Comparison of ENCODE assay signal across 8 cellular contexts in genomic region chr2:201860541-201861154, GRCh38. TPM values are rescaled to one million over a fixed set of nuclear protein-coding genes. Genes with fewer than 3 reads are reported as not detected.
A peak's percentile ranks its signal among the peaks of the same experiment; 100 is the strongest.
DNase-seq lines count a peak whose midpoint lies in the region; ATAC-seq and TF ChIP-seq lines count a peak whose summit lies in the region.

No MANE protein-coding gene starts in this region.

- H3K27ac ChIP-seq in SK-N-SH (ENCODE audit: low read depth in 2 of 2, low read length in 1 of 2) (peak overlapping the region; percentile 41 to 53), brain microvascular endothelial cell (no peak overlapping the region)

- ATAC-seq in GM21786 (IDR thresholded peaks at IDR 0.05; ENCODE audit: unreplicated experiment) (peak; percentile 86), HG02610 (IDR thresholded peaks at IDR 0.05; ENCODE audit: unreplicated experiment) (no peak)

- peak; percentile 99 for TF ChIP-seq RAD21 in SK-N-SH (IDR thresholded peaks at IDR 0.05; ENCODE audit: low read length)

- TF ChIP-seq CTCF in SK-N-SH (IDR thresholded peaks at IDR 0.05): peak; percentile 81
- TF ChIP-seq CTCF in brain microvascular endothelial cell (IDR thresholded peaks at IDR 0.05; ENCODE audit: low read depth, low read length, missing control alignments): peak; percentile 86

- in situ Hi-C loops in G401 (cut with HindIII; ENCODE audit: low sequenced_read_pairs) (no loop called here), brain microvascular endothelial cell (cut with HindIII; ENCODE audit: low pct_ligation_motif_present, low sequenced_read_pairs) (no loop called here)

- H3K4me3 ChIP-seq in SK-N-SH (ENCODE audit: low read depth in 2 of 2, low read length in 1 of 2) (no peak overlapping the region; a peak in 1 of 4 replicates), brain microvascular endothelial cell (ENCODE audit: low read depth, low read length) (no peak overlapping the region)

- H3K36me3 ChIP-seq in SK-N-SH (replicated peaks in 1 of 2; ENCODE audit: control insufficient read depth in 1 of 2, insufficient read depth in 2 of 2, low read length in 1 of 2): no peaks in the 10 kb centered on the region
- no peaks in the 10 kb centered on the region for H3K36me3 ChIP-seq in brain microvascular endothelial cell (replicated peaks)

- WGBS in SK-N-SH (ENCODE audit: low lambda C conversion rate): 15% methylated on average over 8 of the region's 8 CpGs

- peaks cover 7% of the 10 kb centered on the region; the same call in 1 of the 2 replicates for H3K79me2 ChIP-seq in SK-N-SH (ENCODE audit: insufficient read depth)

- no peaks in the 10 kb centered on the region for H3K9me3 ChIP-seq in SK-N-SH

- DNase-seq in G401 (ENCODE audit: low spot score) (peak; percentile 94), NAMALWA (ENCODE audit: low spot score) (peak; percentile 81), SK-N-SH (peak; percentile 79), brain microvascular endothelial cell (peak; percentile 84), iPS-NIHi7 (ENCODE audit: extremely low spot score) (peak; percentile 81)
- peak; percentile 42 for DNase-seq in stimulated activated CD4-positive, alpha-beta T cell treated with anti-CD3 and anti-CD28 coated beads, Interleukin-15, amount 100 ng/mL, for 24 hours

- peak overlapping the region; percentile 63 for H2AFZ ChIP-seq in SK-N-SH (ENCODE audit: low read depth)

- H3K9me2 ChIP-seq in SK-N-SH: no peaks in the 10 kb centered on the region

- no peak for TF ChIP-seq EP300 in SK-N-SH (IDR thresholded peaks at IDR 0.05; ENCODE audit: borderline replicate concordance in 1 of 2, low read depth in 1 of 2, low read length in 1 of 2)

- no peaks in the 10 kb centered on the region for H4K20me1 ChIP-seq in SK-N-SH (ENCODE audit: insufficient read depth)

- H3K27me3 ChIP-seq in SK-N-SH (ENCODE audit: insufficient read depth): no peaks in the 10 kb centered on the region
- H3K27me3 ChIP-seq in brain microvascular endothelial cell (replicated peaks): no peaks in the 10 kb centered on the region

- H3K9ac ChIP-seq in SK-N-SH: no peak overlapping the region

- peaks cover 3 to 20% of the 10 kb centered on the region in 2 experiments for H3K4me1 ChIP-seq in SK-N-SH (ENCODE audit: control insufficient read depth in 1 of 2, insufficient read depth in 2 of 2, low read depth in 1 of 2, low read length in 1 of 2)

- peak overlapping the region; percentile 9 for H3K4me2 ChIP-seq in SK-N-SH

- POLR2A ChIA-PET in SK-N-SH (lab: Yijun Ruan, JAX): interaction anchor here (0.7 kb wide), 1 partner anchor 298 kb away, joined by 3 read pairs; no protein-coding TSS in a partner anchor

- CTCF ChIA-PET in SK-N-SH (lab: Yijun Ruan, JAX): interaction anchor here (0.6 to 5.8 kb wide), 71 partner anchors 10 to 628 kb away, joined by 3 to 76 read pairs (median 5); partner anchors contain the start of genes ALS2 and CDK15

- peaks cover 11% of the 10 kb centered on the region for H3F3A ChIP-seq in SK-N-SH (replicated peaks; ENCODE audit: insufficient read depth)

TF ChIP-seq in SK-N-SH, 30 proteins besides CTCF, POLR2A, EP300 and RAD21:
- peak; percentile 42 for TF ChIP-seq GATA2 (CRISPR knock-in tag; IDR thresholded peaks at IDR 0.05)
- 0 out of 2 replicates have a peak, but pooled peaks have one; percentile 31 for TF ChIP-seq RCOR1 (IDR thresholded peaks at IDR 0.05; ENCODE audit: low read length)
- no peak for TF ChIP-seq MEF2A (IDR thresholded peaks at IDR 0.05; ENCODE audit: borderline replicate concordance, low read depth)
- TF ChIP-seq SMC3 (IDR thresholded peaks at IDR 0.05; ENCODE audit: low read depth, low read length): peak; percentile 99
- TF ChIP-seq NRF1 (IDR thresholded peaks at IDR 0.05; ENCODE audit: low read depth, low read length): 0 out of 2 replicates have a peak, but pooled peaks have one; percentile 14
- TF ChIP-seq TAF1 (IDR thresholded peaks at IDR 0.05; ENCODE audit: borderline replicate concordance, low read depth, low read length): peak; percentile 43; the same call in 1 of the 2 replicates
- no peak for TF ChIP-seq REST (IDR thresholded peaks at IDR 0.05; ENCODE audit: low read depth, low read length)
- TF ChIP-seq TCF12 (IDR thresholded peaks at IDR 0.05): peak; percentile 25; the same call in 1 of the 2 replicates
- TF ChIP-seq GABPA (IDR thresholded peaks at IDR 0.05; ENCODE audit: low read depth): no peak
- TF ChIP-seq FOXM1 (IDR thresholded peaks at IDR 0.05; ENCODE audit: low read depth): no peak
- no peak for TF ChIP-seq JUND (IDR thresholded peaks at IDR 0.05)
- TF ChIP-seq EZH2phosphoT487 (IDR thresholded peaks at IDR 0.05; ENCODE audit: borderline replicate concordance, low read depth): no peak

RNA-seq across cellular contexts. Expression of gene CDK15, which starts 54.3 kb away (rescaled TPM):
- not detected in 2 replicates for total RNA-seq in G401 (2014; rRNA removed; shearing (Covaris generic))
- 1.8 and 2.5 TPM in 2 replicates for polyA plus RNA-seq in SK-N-SH (2012; rRNA removed)
- polyA plus RNA-seq in SK-N-SH (2012; cell fraction: cytosol; rRNA removed): 2.3 and 2.4 TPM in 2 replicates
- polyA plus RNA-seq in SK-N-SH (2012; cell fraction: nucleus; rRNA removed): 3.0 and 4.6 TPM in 2 replicates

Comparison
In these comparisons a context has a peak if more than half of its experiments do, and no peak if none do; other contexts are left out.
1. DNase-seq: peak in every context shown above with its lines; median percentile 94 in G401; 84 in brain microvascular endothelial cell; 81 in NAMALWA; 81 in iPS-NIHi7; 79 in SK-N-SH; 42 in stimulated activated CD4-positive, alpha-beta T cell treated with anti-CD3 and anti-CD28 coated beads, Interleukin-15, amount 100 ng/mL, for 24 hours.